8 cellular contexts compared by ENCODE assay signal in genomic region chr7:10939237-10939910, GRCh38. TPM values are rescaled to one million over a fixed set of nuclear protein-coding genes. Genes with fewer than 3 reads are reported as not detected.
DNase-seq lines count a peak whose midpoint lies in the region; ATAC-seq and TF ChIP-seq lines count a peak whose summit lies in the region.

No MANE protein-coding gene starts in this region.

- DNase-seq in GM12865 (ENCODE audit: low read depth) (no peak), GM23338 (ENCODE audit: low spot score) (no peak), MG63 (no peak), coronary artery (ENCODE audit: low spot score) (no peak), medulla oblongata (ENCODE audit: extremely low spot score) (no peak), NCI-H1092 treated with DMSO at 0.1 percent for 48 hours (lab: John Stamatoyannopoulos, UW) (no peak)
- no peak for DNase-seq in effector CD4-positive, alpha-beta T cell

- peaks cover 21% of the 10 kb centered on the region; the same call in 1 of the 2 replicates for H3K36me3 ChIP-seq in GM23338 (ENCODE audit: insufficient read depth)
- H3K36me3 ChIP-seq in MG63, result peaks cover 36% of the 10 kb centered on the region

- peak overlapping the region; percentile 85 for H3K27ac ChIP-seq in GM23338 (ENCODE audit: low read depth)
- H3K27ac ChIP-seq in coronary artery, result peak overlapping the region; percentile 88 to 90

- H3K27ac Mint-ChIP-seq in GM23338, result no peak overlapping the region

- H3F3A ChIP-seq in GM23338 (replicated peaks; ENCODE audit: low read depth), result no peaks in the 10 kb centered on the region

- H2AFZ ChIP-seq in GM23338, result no peak overlapping the region

- no peaks in the 10 kb centered on the region for H3K27me3 ChIP-seq in GM23338 (ENCODE audit: insufficient read depth)
- no peaks in the 10 kb centered on the region for H3K27me3 ChIP-seq in MG63
- no peaks in the 10 kb centered on the region for H3K27me3 ChIP-seq in mononuclear cell (ENCODE audit: insufficient read depth, low read length)

- H3K9me2 ChIP-seq in GM23338 (ENCODE audit: insufficient read depth), result no peaks in the 10 kb centered on the region

- H3K4me1 ChIP-seq in GM23338 (ENCODE audit: insufficient read depth), result peaks cover 13% of the 10 kb centered on the region
- H3K4me1 ChIP-seq in mononuclear cell (ENCODE audit: insufficient read depth, low read length), result peaks cover 13% of the 10 kb centered on the region

- H3K9me3 ChIP-seq in MG63 (no peaks in the 10 kb centered on the region), mononuclear cell (ENCODE audit: low read depth, low read length) (no peaks in the 10 kb centered on the region)

- peaks cover 54% of the 10 kb centered on the region for H3K79me2 ChIP-seq in GM23338 (replicated peaks; ENCODE audit: insufficient read depth)

- H3K27me3 Mint-ChIP-seq in GM23338 (ENCODE audit: insufficient read depth, low read depth, poor library complexity), result no peaks in the 10 kb centered on the region

- peaks cover 40% of the 10 kb centered on the region for H3K36me3 Mint-ChIP-seq in GM23338 (ENCODE audit: low read depth)

- H3K4me1 Mint-ChIP-seq in GM23338, result peaks cover 15% of the 10 kb centered on the region

- H3K9me3 Mint-ChIP-seq in GM23338, result no peaks in the 10 kb centered on the region

- H3K4me2 ChIP-seq in GM23338, result peak overlapping the region; percentile 82

- no peak overlapping the region for H3K4me3 Mint-ChIP-seq in GM23338

- H3K4me3 ChIP-seq in GM12865 (ENCODE audit: low read depth, low read length), result peak overlapping the region; percentile 99
- H3K4me3 ChIP-seq in GM23338, result peak overlapping the region; percentile 88
- peak overlapping the region; percentile 80 for H3K4me3 ChIP-seq in MG63
- peak overlapping the region; percentile 78 for H3K4me3 ChIP-seq in coronary artery
- peak overlapping the region; percentile 92 for H3K4me3 ChIP-seq in mononuclear cell (ENCODE audit: low read length)

- TF ChIP-seq CTCF in GM12865 (IDR thresholded peaks at IDR 0.05; ENCODE audit: insufficient read depth, low read depth, low read length, missing control alignments), result no peak
- no peak for TF ChIP-seq CTCF in GM23338 (conservative IDR thresholded peaks at IDR 0.05; ENCODE audit: low read depth in 2 of 2)
- TF ChIP-seq CTCF in coronary artery (IDR thresholded peaks at IDR 0.05), result no peak

- ATAC-seq in GM23338, result peak; percentile 60

- H4K20me1 ChIP-seq in GM23338 (replicated peaks; ENCODE audit: insufficient read depth), result peaks cover 11% of the 10 kb centered on the region

TF ChIP-seq in GM23338, 12 proteins besides CTCF, POLR2A, EP300 and RAD21:
- TF ChIP-seq EZH2phosphoT487 (IDR thresholded peaks at IDR 0.05; ENCODE audit: unreplicated experiment) (no peak), NANOG (IDR thresholded peaks at IDR 0.05; ENCODE audit: borderline replicate concordance) (no peak), CREB1 (CRISPR knock-in tag; IDR thresholded peaks at IDR 0.05; ENCODE audit: low read depth) (no peak), REST (IDR thresholded peaks at IDR 0.05; ENCODE audit: unreplicated experiment) (no peak), STAT1 (IDR thresholded peaks at IDR 0.05; ENCODE audit: unreplicated experiment) (no peak)

RNA-seq across cellular contexts. Expression of gene PHF14, which starts 34.3 kb away (rescaled TPM):
- 69.1 and 72.0 TPM in 2 replicates for total RNA-seq in GM23338 (2014; rRNA removed; shearing (Covaris generic))
- 87.9 and 88.7 TPM in 2 replicates for polyA plus RNA-seq in GM23338 (2016; fragmentation: Nextera tagmentation; extraction: Ambion mirVana)
- 17.2 and 22.2 TPM in 2 replicates for total RNA-seq in MG63 (2014; rRNA removed; shearing (Covaris generic); ENCODE audit: low replicate concordance)
- 21.9 TPM for total RNA-seq in mononuclear cell
